Comparison of ENCODE assay signal across 19 cellular contexts in the genomic region with DNA sequence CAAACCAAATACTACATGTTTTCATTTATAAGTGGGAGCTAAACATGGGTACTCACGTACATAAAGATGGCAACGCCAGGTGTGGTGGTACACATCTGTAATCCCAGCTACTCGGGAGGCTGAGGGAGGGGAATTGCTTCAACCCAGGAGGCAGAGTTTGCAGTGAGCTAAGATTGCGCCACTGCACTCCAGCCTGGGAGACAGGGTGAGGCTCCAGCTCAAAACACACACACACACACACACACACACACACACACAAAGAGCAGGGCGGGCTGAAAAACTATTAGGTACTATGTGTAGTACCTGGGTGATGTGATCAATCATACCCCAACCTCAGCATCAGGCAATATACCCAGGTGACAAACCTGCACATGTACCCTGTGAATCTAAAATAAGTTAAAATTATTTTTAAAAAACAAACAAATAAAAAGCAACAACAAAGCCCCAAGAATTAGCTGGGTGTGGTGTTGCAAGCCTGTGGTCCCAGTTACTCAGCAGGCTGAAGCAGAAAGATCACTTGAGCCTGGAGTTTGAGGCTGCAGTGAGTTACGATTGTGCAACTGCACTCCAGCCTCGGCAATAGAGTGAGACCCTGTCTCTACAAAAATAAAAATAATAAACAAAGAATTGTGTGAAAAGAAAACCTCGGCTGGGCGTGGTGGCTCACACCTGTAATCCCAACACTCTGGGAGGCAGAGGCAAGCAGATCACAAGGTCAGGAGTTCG. TPM values are rescaled to one million over a fixed set of nuclear protein-coding genes. Genes with fewer than 3 reads are reported as not detected.
DNase-seq lines count a peak whose midpoint lies in the region; ATAC-seq and TF ChIP-seq lines count a peak whose summit lies in the region.
"Had no signal": no experiment of that assay in that cellular context is flagged by ENCODE, and none has a peak within 500 bp of the region (broad histone marks: within the 10 kb centered on the region; RNA-seq: fewer than 3 reads in every experiment).

No MANE protein-coding gene starts in this region.

- no peak overlapping the region for H3K4me3 ChIP-seq in mammary epithelial cell (replicated peaks in 1 of 3; ENCODE audit: insufficient read depth in 1 of 3, low read depth in 2 of 3, low read length in 3 of 3)
- H3K4me3 ChIP-seq in foreskin fibroblast (ENCODE audit: low read depth in 1 of 2, low read length in 2 of 2) = no peak overlapping the region
- H3K4me3 ChIP-seq in tibial artery = peak overlapping the region; percentile 8 to 21
- H3K4me3 ChIP-seq: SJCRH30 had no signal

- H3K27me3 ChIP-seq in mammary epithelial cell (ENCODE audit: insufficient read depth, low read length) (no peaks in the 10 kb centered on the region), tibial artery (no peaks in the 10 kb centered on the region)
- H3K27me3 ChIP-seq: SJCRH30 had no signal

- WGBS in mammary epithelial cell (ENCODE audit: low coverage, missing lambda C conversion rate) = 81% methylated on average over 8 of the region's 10 CpGs

- CTCF ChIA-PET in MCF 10A (lab: Yijun Ruan, JAX) (interaction anchor here (0.6 to 3.6 kb wide), 2 partner anchors 37 to 290 kb away, joined by 3 to 21 read pairs; no protein-coding TSS in a partner anchor), mammary epithelial cell (lab: Charles Lee; ENCODE audit: low non-redundant PET) (no interaction called here)

- H3K36me3 Mint-ChIP-seq in MCF 10A (ENCODE audit: insufficient read depth, unreplicated experiment) = peaks cover 81% of the 10 kb centered on the region

- POLR2A ChIA-PET in MCF 10A (lab: Yijun Ruan, JAX) = interaction anchor here (0.9 to 4.7 kb wide), 9 partner anchors 11 to 166 kb away, joined by 3 to 65 read pairs (median 4); partner anchors contain the start of gene FAAP100

- H3K27ac Mint-ChIP-seq in MCF 10A (ENCODE audit: low read depth, unreplicated experiment) = peak overlapping the region; percentile 31
- H3K27ac Mint-ChIP-seq: activated CD4-positive, alpha-beta T cell treated with anti-CD3 and anti-CD28 coated beads, Interleukin-2, amount 10 ng/mL, durations not matched to agents 7 days and 5 days; activated naive CD8-positive, alpha-beta T cell treated with anti-CD3 and anti-CD28 coated beads, Interleukin-2, amount 50 U/mL, for 24 hours; activated T-cell treated with anti-CD3 and anti-CD28 coated beads, Interleukin-2, amount 50 U/mL, for 24 hours; CD4-positive, alpha-beta memory T cell had no signal

- H3K4me1 Mint-ChIP-seq in MCF 10A (ENCODE audit: insufficient read depth, unreplicated experiment) = peaks cover 20% of the 10 kb centered on the region

- BruUV-seq in MCF 10A (replicated peaks; lab: Mats Ljungman, UMichigan) (no TSS peak), mammary epithelial cell (replicated peaks; lab: Mats Ljungman, UMichigan) (no TSS peak)

- H2AFZ ChIP-seq in mammary epithelial cell (ENCODE audit: low read depth, low read length) = no peak overlapping the region

- H3K27ac ChIP-seq in mammary epithelial cell (ENCODE audit: insufficient read depth, low read depth, low read length) = no peak overlapping the region
- peak overlapping the region; percentile 70 to 79 for H3K27ac ChIP-seq in tibial artery
- H3K27ac ChIP-seq: 22Rv1, epithelial cell of prostate, SJCRH30 had no signal

- no peak overlapping the region for H3K9ac ChIP-seq in mammary epithelial cell (ENCODE audit: insufficient read depth, low read length)

- no peak for TF ChIP-seq CTCF in MCF 10A (IDR thresholded peaks at IDR 0.05; ENCODE audit: unreplicated experiment)
- no peak for TF ChIP-seq CTCF in mammary epithelial cell (conservative IDR thresholded peaks at IDR 0.05 in 1 of 2, IDR thresholded peaks at IDR 0.05 in 1 of 2; ENCODE audit: extremely low read depth in 1 of 2, insufficient read depth in 1 of 2, low read depth in 1 of 2, low read length in 2 of 2)
- TF ChIP-seq CTCF in foreskin fibroblast (IDR thresholded peaks at IDR 0.05; ENCODE audit: low read depth, low read length) = no peak
- TF ChIP-seq CTCF in tibial artery (IDR thresholded peaks at IDR 0.05) = no peak

- peak overlapping the region; percentile 33 for H3K4me3 Mint-ChIP-seq in MCF 10A (ENCODE audit: unreplicated experiment)
- H3K4me3 Mint-ChIP-seq: activated CD4-positive, alpha-beta T cell treated with anti-CD3 and anti-CD28 coated beads, Interleukin-2, amount 10 ng/mL, durations not matched to agents 7 days and 5 days; activated naive CD8-positive, alpha-beta T cell treated with anti-CD3 and anti-CD28 coated beads, Interleukin-2, amount 50 U/mL, for 24 hours; activated T-cell treated with anti-CD3 and anti-CD28 coated beads, Interleukin-2, amount 50 U/mL, for 24 hours; CD4-positive, alpha-beta memory T cell had no signal

- peaks cover 12% of the 10 kb centered on the region for H3K79me2 ChIP-seq in mammary epithelial cell (ENCODE audit: insufficient read depth, low read length)

- DNase-seq in MCF 10A (ENCODE audit: unreplicated experiment) (peak; percentile 84), mammary epithelial cell (no peak), amniotic epithelial cell (ENCODE audit: low read depth) (peak; percentile 98), foreskin fibroblast (peak; percentile 77 to 88), tibial artery (no peak), NCI-H187 treated with DMSO at 0.1 percent for 48 hours (lab: John Stamatoyannopoulos, UW) (no peak)
- DNase-seq: activated CD4-positive, alpha-beta T cell treated with anti-CD3 and anti-CD28 coated beads, Interleukin-2, amount 10 ng/mL, durations not matched to agents 7 days and 5 days; activated naive CD8-positive, alpha-beta T cell treated with anti-CD3 and anti-CD28 coated beads, Interleukin-2, amount 50 U/mL, for 24 hours; activated T-cell treated with anti-CD3 and anti-CD28 coated beads, Interleukin-2, amount 50 U/mL, for 24 hours; CD4-positive, alpha-beta memory T cell; naive B cell; NCI-H82; SJCRH30; substantia nigra; T1000 had no signal

- no peak overlapping the region for H3K4me2 ChIP-seq in mammary epithelial cell (ENCODE audit: insufficient read depth, low read depth, low read length)

- dilution Hi-C loops in mammary epithelial cell (cut with HindIII; ENCODE audit: low sequenced_read_pairs) = no loop called here

- in situ Hi-C loops in mammary epithelial cell (cut with MboI; ENCODE audit: low sequenced_read_pairs in 2 of 2) = no loop called here

- H3K9me3 ChIP-seq in mammary epithelial cell (replicated peaks; ENCODE audit: insufficient read depth, low read length) = no peaks in the 10 kb centered on the region
- no peaks in the 10 kb centered on the region for H3K9me3 ChIP-seq in tibial artery
- H3K9me3 ChIP-seq: SJCRH30 had no signal

- intact Hi-C loops in MCF 10A (cut with micrococcal nuclease) (no loop called here), mammary epithelial cell (cut with micrococcal nuclease) (no loop called here), tibial artery (cut with DNase I; ENCODE audit: low total_unique reads) (no loop called here)

- H3K9me3 Mint-ChIP-seq in MCF 10A (ENCODE audit: unreplicated experiment) = no peaks in the 10 kb centered on the region
- H3K9me3 Mint-ChIP-seq: activated CD4-positive, alpha-beta T cell treated with anti-CD3 and anti-CD28 coated beads, Interleukin-2, amount 10 ng/mL, durations not matched to agents 7 days and 5 days; activated naive CD8-positive, alpha-beta T cell treated with anti-CD3 and anti-CD28 coated beads, Interleukin-2, amount 50 U/mL, for 24 hours; activated T-cell treated with anti-CD3 and anti-CD28 coated beads, Interleukin-2, amount 50 U/mL, for 24 hours; CD4-positive, alpha-beta memory T cell; naive B cell had no signal

- H3K36me3 ChIP-seq in mammary epithelial cell (ENCODE audit: insufficient read depth, low read length) (peaks cover 27% of the 10 kb centered on the region), tibial artery (peaks cover 45 to 78% (median 54%) of the 10 kb centered on the region in 3 donors)

- H3K27me3 Mint-ChIP-seq in MCF 10A (ENCODE audit: insufficient read depth, unreplicated experiment) = no peaks in the 10 kb centered on the region
- H3K27me3 Mint-ChIP-seq: activated CD4-positive, alpha-beta T cell treated with anti-CD3 and anti-CD28 coated beads, Interleukin-2, amount 10 ng/mL, durations not matched to agents 7 days and 5 days; activated naive CD8-positive, alpha-beta T cell treated with anti-CD3 and anti-CD28 coated beads, Interleukin-2, amount 50 U/mL, for 24 hours; activated T-cell treated with anti-CD3 and anti-CD28 coated beads, Interleukin-2, amount 50 U/mL, for 24 hours; CD4-positive, alpha-beta memory T cell; naive B cell had no signal

- no peak for ATAC-seq in GM19351 (IDR thresholded peaks at IDR 0.05; ENCODE audit: unreplicated experiment)
- ATAC-seq in GM21717 (IDR thresholded peaks at IDR 0.05; ENCODE audit: unreplicated experiment) = no peak
- ATAC-seq: activated naive CD8-positive, alpha-beta T cell treated with anti-CD3 and anti-CD28 coated beads, Interleukin-2, amount 50 U/mL, for 24 hours had no signal

- H4K20me1 ChIP-seq in mammary epithelial cell (ENCODE audit: insufficient read depth, low read length) = no peaks in the 10 kb centered on the region

- H3K4me1 ChIP-seq in mammary epithelial cell (ENCODE audit: insufficient read depth, low read length) (peaks cover 33% of the 10 kb centered on the region), tibial artery (peaks cover 0 to 73% (median 50%) of the 10 kb centered on the region in 4 donors)

RNA-seq across cellular contexts. Expression of gene FAAP100, which starts 11.9 kb away (rescaled TPM):
- total RNA-seq in MCF 10A (2022) = 23.4 and 32.5 TPM in 2 replicates
- total RNA-seq in mammary epithelial cell = 10 to 100 TPM; 23.5 to 26.6 TPM
- 14.6 TPM for polyA plus RNA-seq in mammary epithelial cell
- 37.0 TPM for polyA minus RNA-seq in mammary epithelial cell

RNA-seq across cellular contexts. Expression of gene FSCN2, which starts 35.8 kb away (rescaled TPM):
- total RNA-seq in MCF 10A (2022) = 0.37 TPM in 1 of 2 replicates, not detected in the other
- under 1 TPM; 0.47 to 0.83 TPM for total RNA-seq in mammary epithelial cell
- polyA plus RNA-seq in mammary epithelial cell = 0.03 TPM
- not detected for polyA minus RNA-seq in mammary epithelial cell

RNA-seq across cellular contexts. Expression of gene ACTG1, which starts 51.4 kb away (rescaled TPM):
- 1,056 and 1,461 TPM in 2 replicates for total RNA-seq in MCF 10A (2022)
- total RNA-seq in mammary epithelial cell = over 10,000 TPM in 1 of 2 donors, 1,000 to 10,000 TPM in 1; 3,950 to 24,255 TPM
- polyA plus RNA-seq in mammary epithelial cell = 8,707 TPM
- polyA minus RNA-seq in mammary epithelial cell = 4,992 TPM

Comparison
In these comparisons a context has a peak if more than half of its experiments do, and no peak if none do; other contexts are left out.
1. DNase-seq: peak in MCF 10A (single experiment), amniotic epithelial cell (single experiment) and foreskin fibroblast (2 of 2); none in mammary epithelial cell (single experiment), tibial artery (0 of 2) and NCI-H187 treated with DMSO at 0.1 percent for 48 hours (single experiment).
2. H3K4me3 ChIP-seq: peak in tibial artery (2 of 2); none in mammary epithelial cell (0 of 3) and foreskin fibroblast (0 of 2).